Comparison of ENCODE assay signal across 8 cellular contexts in the genomic region with DNA sequence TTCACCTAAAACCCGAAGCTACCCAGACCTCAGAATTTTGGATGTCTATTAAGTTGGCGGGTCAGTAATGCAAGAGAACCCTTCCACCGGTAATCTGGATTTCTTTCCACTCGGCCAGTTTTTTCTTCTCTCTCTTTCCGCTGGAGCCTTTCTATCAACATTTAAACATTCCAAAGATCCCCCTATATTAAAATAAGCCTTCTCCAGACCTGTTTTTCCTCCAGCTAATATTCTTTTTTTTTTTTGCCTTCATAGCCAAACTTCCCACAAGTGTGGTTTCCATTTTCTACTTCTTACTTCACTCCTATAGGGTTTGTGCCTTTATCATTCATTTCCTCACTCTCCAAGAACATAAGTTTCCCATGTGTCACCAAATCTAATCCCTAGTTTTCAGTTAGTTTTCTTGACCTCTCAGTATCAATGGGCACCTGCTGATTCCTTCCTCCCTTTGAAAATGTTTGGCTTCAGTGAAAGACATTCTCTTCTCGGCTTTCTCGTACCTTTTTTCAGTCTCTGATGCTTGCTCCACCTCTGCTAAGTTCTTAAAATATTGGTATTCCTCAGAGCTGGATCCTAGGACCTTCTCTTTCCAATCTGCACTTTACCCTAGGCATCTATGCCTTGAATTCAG. TPM values are rescaled to one million over a fixed set of nuclear protein-coding genes. Genes with fewer than 3 reads are reported as not detected.
A peak's percentile ranks its signal among the peaks of the same experiment; 100 is the strongest.
DNase-seq lines count a peak whose midpoint lies in the region; TF ChIP-seq lines count a peak whose summit lies in the region.

No MANE protein-coding gene starts in this region.

- peak overlapping the region; percentile 62 for H2AFZ ChIP-seq in SU-DHL-6 (ENCODE audit: low read depth, low read length, severe bottlenecking)

- H3K9me3 ChIP-seq in SU-DHL-6 (ENCODE audit: insufficient read depth, low read length), result no peaks in the 10 kb centered on the region
- H3K9me3 ChIP-seq in sigmoid colon, result no peaks in the 10 kb centered on the region

- TF ChIP-seq POLR2A in sigmoid colon (IDR thresholded peaks at IDR 0.05), result no peak

- peak; percentile 16 for DNase-seq in GM13976 (ENCODE audit: low spot score)
- no peak for DNase-seq in fibroblast of mammary gland (ENCODE audit: low read depth)
- DNase-seq in sigmoid colon, result no peak
- DNase-seq in germinal center (ENCODE audit: low spot score), result no peak
- no peak for DNase-seq in NCI-H1048 (lab: John Stamatoyannopoulos, UW)
- DNase-seq in pons (ENCODE audit: low spot score), result no peak
- DNase-seq in HUDEP-2 (lab: John Stamatoyannopoulos, UW; ENCODE audit: unreplicated experiment in 76 of 76), result no peak

- H3K4me1 ChIP-seq in sigmoid colon, result peaks cover 0 to 28% (median 25%) of the 10 kb centered on the region in 4 donors

- TF ChIP-seq EP300 in sigmoid colon (IDR thresholded peaks at IDR 0.05), result no peak

- peaks cover 14% of the 10 kb centered on the region for H3K79me2 ChIP-seq in SU-DHL-6 (ENCODE audit: insufficient read depth, low read length)

- H3K9me2 ChIP-seq in SU-DHL-6 (replicated peaks; ENCODE audit: insufficient read depth, low read length), result no peaks in the 10 kb centered on the region

- peak overlapping the region; percentile 50 for H3K27ac ChIP-seq in SU-DHL-6 (ENCODE audit: low read depth, low read length)
- H3K27ac ChIP-seq in sigmoid colon, result peak overlapping the region; percentile 95 to 99 (median 98)

- H3K27me3 ChIP-seq in SU-DHL-6 (ENCODE audit: low read length) (no peaks in the 10 kb centered on the region), sigmoid colon (no peaks in the 10 kb centered on the region)

- 2 to 3% methylated on average over 7 of the region's 7 CpGs for WGBS in sigmoid colon, 2 donors

- TF ChIP-seq CTCF in GM13976 (IDR thresholded peaks at IDR 0.05; ENCODE audit: borderline replicate concordance, control extremely low read depth, extremely low read depth, insufficient read depth, missing control alignments) (no peak), SU-DHL-6 (IDR thresholded peaks at IDR 0.05; ENCODE audit: insufficient read depth, low read length, poor library complexity, severe bottlenecking) (no peak), fibroblast of mammary gland (conservative IDR thresholded peaks at IDR 0.05; ENCODE audit: control insufficient read depth, insufficient read depth, low read depth, low read length) (no peak), sigmoid colon (IDR thresholded peaks at IDR 0.05) (no peak)

- H3K4me3 ChIP-seq in SU-DHL-6 (ENCODE audit: insufficient read depth, low read length, poor library complexity, severe bottlenecking) (peak overlapping the region; percentile 88), fibroblast of mammary gland (ENCODE audit: control insufficient read depth, low read depth, low read length) (peak overlapping the region; percentile 98), sigmoid colon (peak overlapping the region; percentile 66 to 80 (median 70))

- intact Hi-C loops in sigmoid colon (cut with DNase I), result loop anchor here (2.0 to 10.0 kb wide), 3 partner anchors 201 to 974 kb away; a partner anchor contains a TSS

- peak overlapping the region; percentile 93 for H3K9ac ChIP-seq in SU-DHL-6 (ENCODE audit: low read length)

- H3K36me3 ChIP-seq in SU-DHL-6 (ENCODE audit: low read length) (no peaks in the 10 kb centered on the region), sigmoid colon (peaks cover 4 to 32% (median 15%) of the 10 kb centered on the region in 4 donors)

- H3K4me2 ChIP-seq in SU-DHL-6 (ENCODE audit: low read depth, low read length, poor library complexity, severe bottlenecking), result peak overlapping the region; percentile 86

- no peaks in the 10 kb centered on the region for H4K20me1 ChIP-seq in SU-DHL-6 (ENCODE audit: low read depth, low read length)

- in situ Hi-C loops in GM13976 (cut with MboI; ENCODE audit: low sequenced_read_pairs, unreplicated experiment), result no loop called here

- H3F3A ChIP-seq in SU-DHL-6 (ENCODE audit: insufficient read depth), result 0 out of 2 replicates have a peak, but pooled peaks cover 6% of the 10 kb centered on the region

RNA-seq across cellular contexts. Expression of a gene that starts 0.6 kb away (rescaled TPM):
- 10 to 100 TPM; 30.3 to 45.4 (median 33.9) TPM for total RNA-seq in sigmoid colon
- 10 to 100 TPM; 35.4 to 57.3 (median 39.1) TPM for polyA plus RNA-seq in sigmoid colon

RNA-seq across cellular contexts. Expression of a gene that starts 13.4 kb away (rescaled TPM):
- 10 to 100 TPM; 44.6 to 60.8 (median 50.6) TPM for total RNA-seq in sigmoid colon
- 10 to 100 TPM; 16.2 to 64.6 (median 36.1) TPM for polyA plus RNA-seq in sigmoid colon

RNA-seq across cellular contexts. Expression of a gene that starts 13.7 kb away (rescaled TPM):
- 1 to 10 TPM; 1.4 to 8.9 (median 2.1) TPM for total RNA-seq in sigmoid colon
- 1 to 10 TPM in 2 of 3 donors, under 1 TPM in 1; 0.46 to 3.6 (median 1.2) TPM for polyA plus RNA-seq in sigmoid colon

RNA-seq across cellular contexts. Expression of a gene that starts 44.4 kb away (rescaled TPM):
- total RNA-seq in sigmoid colon, result 10 to 100 TPM in 1 of 4 donors, 1 to 10 TPM in 3; 6.8 to 17.4 (median 7.0) TPM
- polyA plus RNA-seq in sigmoid colon, result 1 to 10 TPM in 1 of 3 donors, under 1 TPM in 2; 0.60 to 6.5 (median 0.92) TPM
